ENCODE assay signal across 8 cellular contexts in the genomic region with DNA sequence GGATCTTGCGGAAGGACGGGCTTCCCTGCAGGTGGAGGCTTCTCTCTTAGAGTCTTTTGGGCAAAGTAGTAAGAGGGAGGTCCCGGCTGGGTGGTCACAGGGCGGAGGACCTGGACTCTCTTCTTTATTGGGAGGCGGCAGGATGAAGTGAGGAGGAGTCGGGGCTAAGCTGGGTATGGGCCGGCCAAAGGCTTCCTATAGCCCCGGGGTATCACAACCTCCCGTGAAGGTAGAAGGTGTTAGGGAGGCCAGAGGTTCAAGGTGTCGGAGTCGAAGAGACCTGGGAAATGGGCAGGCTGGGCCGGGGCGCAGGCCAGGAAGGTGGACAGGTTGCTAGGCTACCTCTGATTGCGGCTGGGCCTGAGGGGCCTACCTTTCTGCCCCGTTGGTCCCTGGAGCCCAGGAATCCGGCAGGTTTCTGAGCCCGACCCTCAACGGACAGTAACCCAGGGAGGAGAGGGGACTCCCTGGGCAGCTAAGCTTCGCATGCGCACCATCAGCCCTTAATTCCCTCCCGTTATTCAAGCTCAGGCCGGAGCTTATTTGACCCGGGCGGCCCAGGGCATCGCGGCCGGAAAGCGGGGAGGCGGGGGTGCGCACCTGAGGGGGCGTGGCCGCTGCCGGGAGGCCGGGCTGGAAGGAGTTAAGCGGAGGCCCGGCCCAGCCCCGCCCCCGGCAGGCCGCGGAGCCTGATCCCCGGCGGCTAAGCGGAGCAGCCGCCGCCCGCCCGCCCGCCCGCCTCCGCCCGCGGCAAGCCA. TPM values are rescaled to one million over a fixed set of nuclear protein-coding genes. Genes with fewer than 3 reads are reported as not detected.
A peak's percentile ranks its signal among the peaks of the same experiment; 100 is the strongest.
DNase-seq lines count a peak whose midpoint lies in the region; ATAC-seq and TF ChIP-seq lines count a peak whose summit lies in the region.

A gene with protein sequence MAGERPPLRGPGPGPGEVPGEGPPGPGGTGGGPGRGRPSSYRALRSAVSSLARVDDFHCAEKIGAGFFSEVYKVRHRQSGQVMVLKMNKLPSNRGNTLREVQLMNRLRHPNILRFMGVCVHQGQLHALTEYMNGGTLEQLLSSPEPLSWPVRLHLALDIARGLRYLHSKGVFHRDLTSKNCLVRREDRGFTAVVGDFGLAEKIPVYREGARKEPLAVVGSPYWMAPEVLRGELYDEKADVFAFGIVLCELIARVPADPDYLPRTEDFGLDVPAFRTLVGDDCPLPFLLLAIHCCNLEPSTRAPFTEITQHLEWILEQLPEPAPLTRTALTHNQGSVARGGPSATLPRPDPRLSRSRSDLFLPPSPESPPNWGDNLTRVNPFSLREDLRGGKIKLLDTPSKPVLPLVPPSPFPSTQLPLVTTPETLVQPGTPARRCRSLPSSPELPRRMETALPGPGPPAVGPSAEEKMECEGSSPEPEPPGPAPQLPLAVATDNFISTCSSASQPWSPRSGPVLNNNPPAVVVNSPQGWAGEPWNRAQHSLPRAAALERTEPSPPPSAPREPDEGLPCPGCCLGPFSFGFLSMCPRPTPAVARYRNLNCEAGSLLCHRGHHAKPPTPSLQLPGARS (plus strand): TSS at position 685 of the 758 bp plus-strand sequence. CDS start 358 bp downstream, outside the sequence.

- ATAC-seq in activated naive CD8-positive, alpha-beta T cell treated with anti-CD3 and anti-CD28 coated beads, Interleukin-2, amount 10 ng/mL, durations not matched to agents 7 days and 5 days (ENCODE audit: low read depth): peak; percentile 40
- ATAC-seq in Right ventricle myocardium superior (ENCODE audit: poor library complexity): peak; percentile 72
- peak; percentile 30 for ATAC-seq in thoracic aorta (ENCODE audit: insufficient number of reproducible peaks, low FRiP score, low read depth)

- H3K36me3 ChIP-seq in DOHH2 (ENCODE audit: control insufficient read depth, low read length) (peaks cover 25% of the 10 kb centered on the region), GM23248 (ENCODE audit: low read depth) (peaks cover 7% of the 10 kb centered on the region; the same call in 1 of the 2 replicates), SU-DHL-6 (ENCODE audit: low read length) (no peaks in the 10 kb centered on the region), ovary (no peaks in the 10 kb centered on the region), thoracic aorta (peaks cover 24% of the 10 kb centered on the region)

- peak; percentile 82 for DNase-seq in GM23248
- DNase-seq in Kasumi-1 (lab: John Stamatoyannopoulos, UW): peak; percentile 39 to 66
- peak; percentile 93 for DNase-seq in activated naive CD8-positive, alpha-beta T cell treated with anti-CD3 and anti-CD28 coated beads, Interleukin-2, amount 10 ng/mL, durations not matched to agents 7 days and 5 days
- DNase-seq in Right ventricle myocardium superior: peak; percentile 86
- peak; percentile 66 to 82 (median 79) for DNase-seq in ovary
- no peak for DNase-seq in thoracic aorta (ENCODE audit: low spot score)

- H3K27ac Mint-ChIP-seq in activated naive CD8-positive, alpha-beta T cell treated with anti-CD3 and anti-CD28 coated beads, Interleukin-2, amount 10 ng/mL, durations not matched to agents 7 days and 5 days: peak within 1 kb of the TSS; percentile 97

- H3K9me3 ChIP-seq in DOHH2 (ENCODE audit: control insufficient read depth, insufficient read depth, low read length) (no peaks in the 10 kb centered on the region), GM23248 (ENCODE audit: low read depth) (no peaks in the 10 kb centered on the region), SU-DHL-6 (ENCODE audit: insufficient read depth, low read length) (no peaks in the 10 kb centered on the region), ovary (no peaks in the 10 kb centered on the region), thoracic aorta (no peaks in the 10 kb centered on the region)

- H2AFZ ChIP-seq in GM23248 (peak within 1 kb of the TSS; percentile 84), SU-DHL-6 (ENCODE audit: low read depth, low read length, severe bottlenecking) (peak within 1 kb of the TSS; percentile 69)

- peaks cover 31% of the 10 kb centered on the region for H3K4me1 Mint-ChIP-seq in activated naive CD8-positive, alpha-beta T cell treated with anti-CD3 and anti-CD28 coated beads, Interleukin-2, amount 10 ng/mL, durations not matched to agents 7 days and 5 days

- TF ChIP-seq CTCF in DOHH2 (IDR thresholded peaks at IDR 0.05; ENCODE audit: low read depth, low read length, poor library complexity, severe bottlenecking) (no peak), SU-DHL-6 (IDR thresholded peaks at IDR 0.05; ENCODE audit: insufficient read depth, low read length, poor library complexity, severe bottlenecking) (no peak), ovary (IDR thresholded peaks at IDR 0.05) (no peak), thoracic aorta (IDR thresholded peaks at IDR 0.05) (no peak)

- H3K9me3 Mint-ChIP-seq in activated naive CD8-positive, alpha-beta T cell treated with anti-CD3 and anti-CD28 coated beads, Interleukin-2, amount 10 ng/mL, durations not matched to agents 7 days and 5 days: no peaks in the 10 kb centered on the region

- H3K4me3 ChIP-seq in DOHH2 (ENCODE audit: low read length): peak within 1 kb of the TSS; percentile 84
- H3K4me3 ChIP-seq in GM23248: peak within 1 kb of the TSS; percentile 75
- peak within 1 kb of the TSS; percentile 83 for H3K4me3 ChIP-seq in SU-DHL-6 (ENCODE audit: insufficient read depth, low read length, poor library complexity, severe bottlenecking)
- peak within 1 kb of the TSS; percentile 75 for H3K4me3 ChIP-seq in ovary
- H3K4me3 ChIP-seq in thoracic aorta: peak within 1 kb of the TSS; percentile 90

- H4K20me1 ChIP-seq in DOHH2 (ENCODE audit: control insufficient read depth, insufficient read depth, low read depth, low read length) (no peaks in the 10 kb centered on the region), GM23248 (ENCODE audit: insufficient read depth) (no peaks in the 10 kb centered on the region), SU-DHL-6 (ENCODE audit: low read depth, low read length) (no peaks in the 10 kb centered on the region)

- H3K27me3 ChIP-seq in DOHH2 (ENCODE audit: control insufficient read depth, low read length) (no peaks in the 10 kb centered on the region), GM23248 (replicated peaks; ENCODE audit: insufficient read depth) (no peaks in the 10 kb centered on the region), SU-DHL-6 (ENCODE audit: low read length) (no peaks in the 10 kb centered on the region), ovary (no peaks in the 10 kb centered on the region), thoracic aorta (replicated peaks; ENCODE audit: insufficient read depth) (no peaks in the 10 kb centered on the region)

- peak within 1 kb of the TSS; percentile 92 for H3K4me2 ChIP-seq in DOHH2 (ENCODE audit: low read length)
- peak within 1 kb of the TSS; percentile 91 for H3K4me2 ChIP-seq in GM23248 (ENCODE audit: unreplicated experiment)
- H3K4me2 ChIP-seq in SU-DHL-6 (ENCODE audit: low read depth, low read length, poor library complexity, severe bottlenecking): peak within 1 kb of the TSS; percentile 70

- in situ Hi-C loops in GM23248 (cut with MboI): loop anchor here (25.0 kb wide), 1 partner anchor 108 kb away; no protein-coding TSS in a partner anchor

- H3K4me3 Mint-ChIP-seq in activated naive CD8-positive, alpha-beta T cell treated with anti-CD3 and anti-CD28 coated beads, Interleukin-2, amount 10 ng/mL, durations not matched to agents 7 days and 5 days: peak within 1 kb of the TSS; percentile 93

- H3K36me3 Mint-ChIP-seq in activated naive CD8-positive, alpha-beta T cell treated with anti-CD3 and anti-CD28 coated beads, Interleukin-2, amount 10 ng/mL, durations not matched to agents 7 days and 5 days: peaks cover 7% of the 10 kb centered on the region

- no peak for TF ChIP-seq POLR2A in ovary (IDR thresholded peaks at IDR 0.05)

- H3K4me1 ChIP-seq in DOHH2 (ENCODE audit: control insufficient read depth, low read length): peaks cover 35% of the 10 kb centered on the region
- peaks cover 15% of the 10 kb centered on the region for H3K4me1 ChIP-seq in GM23248 (ENCODE audit: insufficient read depth)
- H3K4me1 ChIP-seq in ovary (ENCODE audit: insufficient read depth): peaks cover 8% of the 10 kb centered on the region
- peaks cover 19 to 36% of the 10 kb centered on the region in 2 donors for H3K4me1 ChIP-seq in thoracic aorta (ENCODE audit: control insufficient read depth in 1 of 2, low read depth in 2 of 2)

- peak within 1 kb of the TSS; percentile 52 for H3K27ac ChIP-seq in DOHH2 (ENCODE audit: low read depth, low read length)
- H3K27ac ChIP-seq in GM23248: peak within 1 kb of the TSS; percentile 60
- peak within 1 kb of the TSS; percentile 72 for H3K27ac ChIP-seq in SU-DHL-6 (ENCODE audit: low read depth, low read length)
- peak within 1 kb of the TSS; percentile 81 to 97 for H3K27ac ChIP-seq in ovary
- peak within 1 kb of the TSS; percentile 91 to 94 for H3K27ac ChIP-seq in thoracic aorta

- H3K9ac ChIP-seq in GM23248 (peak within 1 kb of the TSS; percentile 76), SU-DHL-6 (ENCODE audit: low read length) (peak within 1 kb of the TSS; percentile 62)

- POLR2A ChIA-PET in activated naive CD8-positive, alpha-beta T cell treated with anti-CD3 and anti-CD28 coated beads, Interleukin-2, amount 10 ng/mL, durations not matched to agents 7 days and 5 days (lab: Charles Lee): interaction anchor here (0.7 to 3.1 kb wide), 17 partner anchors 12 to 525 kb away, joined by 3 to 29 read pairs (median 5); a partner anchor contains a TSS

- H3F3A ChIP-seq in DOHH2 (ENCODE audit: control insufficient read depth, insufficient read depth): no peaks in the 10 kb centered on the region
- peaks cover 21% of the 10 kb centered on the region for H3F3A ChIP-seq in GM23248 (ENCODE audit: insufficient read depth)
- peaks cover 6% of the 10 kb centered on the region; the same call in 1 of the 2 replicates for H3F3A ChIP-seq in SU-DHL-6 (ENCODE audit: insufficient read depth)

- intact Hi-C loops in Right ventricle myocardium superior (cut with DNase I): no loop called here
- intact Hi-C loops in ovary (cut with DNase I): loop anchor here in 2 of 4 donors (2.0 to 5.0 kb wide), 2 partner anchors 42 to 43 kb away; no protein-coding TSS in a partner anchor

- H3K27me3 Mint-ChIP-seq in activated naive CD8-positive, alpha-beta T cell treated with anti-CD3 and anti-CD28 coated beads, Interleukin-2, amount 10 ng/mL, durations not matched to agents 7 days and 5 days: no peaks in the 10 kb centered on the region

- H3K9me2 ChIP-seq in DOHH2 (replicated peaks; ENCODE audit: control insufficient read depth, low read length) (no peaks in the 10 kb centered on the region), GM23248 (ENCODE audit: insufficient read depth) (no peaks in the 10 kb centered on the region), SU-DHL-6 (replicated peaks; ENCODE audit: insufficient read depth, low read length) (no peaks in the 10 kb centered on the region)

- H3K79me2 ChIP-seq in DOHH2 (ENCODE audit: control insufficient read depth, low read length) (peaks cover 18% of the 10 kb centered on the region), GM23248 (ENCODE audit: insufficient read depth) (peaks cover 25% of the 10 kb centered on the region), SU-DHL-6 (ENCODE audit: insufficient read depth, low read length) (peaks cover 13% of the 10 kb centered on the region)

- no peak for TF ChIP-seq EP300 in ovary (IDR thresholded peaks at IDR 0.05)

- WGBS in GM23248 (ENCODE audit: low coverage in 1 of 2, low lambda C conversion rate in 2 of 2, missing lambda C conversion rate in 2 of 2), 2 experiments: 2% methylated on average over 23 to 33 of the region's 52 CpGs
- WGBS in ovary, 3 donors: 0 to 1% (median 1%) methylated on average over 23 to 51 of the region's 52 CpGs

RNA-seq across cellular contexts. Expression of the gene that starts here (rescaled TPM):
- total RNA-seq in GM23248 (2014; rRNA removed; shearing (Covaris generic)): 21.6 and 33.0 TPM in 2 replicates
- 14.1 and 14.9 TPM in 2 replicates for polyA plus RNA-seq in GM23248 (2016; fragmentation: Nextera tagmentation; extraction: Ambion mirVana)
- 10 to 100 TPM; 42.2 to 42.8 TPM for total RNA-seq in activated naive CD8-positive, alpha-beta T cell treated with anti-CD3 and anti-CD28 coated beads, Interleukin-2, amount 10 ng/mL, durations not matched to agents 7 days and 5 days
- 25.0 TPM for total RNA-seq in Right ventricle myocardium superior
- 10 to 100 TPM; 13.2 to 51.1 (median 36.6) TPM for total RNA-seq in ovary
- 10 to 100 TPM; 20.5 to 29.6 TPM for polyA plus RNA-seq in ovary
- total RNA-seq in thoracic aorta: 10 to 100 TPM; 64.5 to 69.9 TPM
